Comparison of ENCODE assay signal across 14 cellular contexts in genomic region chr2:26767894-26768487, GRCh38. TPM values are rescaled to one million over a fixed set of nuclear protein-coding genes. Genes with fewer than 3 reads are reported as not detected.
DNase-seq lines count a peak whose midpoint lies in the region; TF ChIP-seq lines count a peak whose summit lies in the region.
"Had no signal": no experiment of that assay in that cellular context is flagged by ENCODE, and none has a peak within 500 bp of the region (broad histone marks: within the 10 kb centered on the region; RNA-seq: fewer than 3 reads in every experiment).

No MANE protein-coding gene starts in this region.

- intact Hi-C loops in prostate gland (cut with DNase I) = no loop called here

- H3K27me3 ChIP-seq in prostate gland (replicated peaks; ENCODE audit: insufficient read depth) = no peaks in the 10 kb centered on the region
- H3K27me3 ChIP-seq: SJCRH30 had no signal

- H3K4me3 ChIP-seq in coronary artery (no peak overlapping the region), prostate gland (no peak overlapping the region)
- H3K4me3 ChIP-seq: GM23338, SJCRH30 had no signal

- no peaks in the 10 kb centered on the region for H3K9me3 ChIP-seq in prostate gland
- H3K9me3 ChIP-seq: SJCRH30 had no signal

- TF ChIP-seq POLR2A in prostate gland (IDR thresholded peaks at IDR 0.05) = no peak

- in situ Hi-C loops in G401 (cut with HindIII; ENCODE audit: low sequenced_read_pairs) = no loop called here

- 93% methylated on average over 5 of the region's 5 CpGs for WGBS in prostate gland

- H3K27ac ChIP-seq in coronary artery (peak overlapping the region; percentile 53 to 79), prostate gland (peak overlapping the region; percentile 15 to 60)
- H3K27ac ChIP-seq: SJCRH30 had no signal

- peaks cover 37% of the 10 kb centered on the region for H3K4me1 ChIP-seq in prostate gland (replicated peaks)

- H3K36me3 ChIP-seq in prostate gland = no peaks in the 10 kb centered on the region

- no peak for TF ChIP-seq CTCF in coronary artery (IDR thresholded peaks at IDR 0.05)
- no peak for TF ChIP-seq CTCF in prostate gland (IDR thresholded peaks at IDR 0.05)

- DNase-seq in G401 (ENCODE audit: low spot score) = peak; percentile 44
- DNase-seq in NCI-H2196 (lab: John Stamatoyannopoulos, UW; ENCODE audit: unreplicated experiment) = peak; percentile 55
- DNase-seq in coronary artery (ENCODE audit: low spot score) = no peak
- peak; percentile 56 for DNase-seq in prostate gland (ENCODE audit: low spot score)
- DNase-seq in epidermal melanocyte (ENCODE audit: insufficient read length, low spot score) = no peak
- no peak for DNase-seq in activated CD4-positive, alpha-beta T cell treated with anti-CD3 and anti-CD28 coated beads, Interleukin-2, amount 50 U/mL, for 1 hour
- no peak for DNase-seq in anterior cingulate cortex (lab: John Stamatoyannopoulos, UW)
- no peak for DNase-seq in stimulated activated CD4-positive, alpha-beta T cell treated with anti-CD3 and anti-CD28 coated beads, Interleukin-12 subunit alpha, Interleukin-12 subunit beta, amount 100 ng/mL, for 4 hours
- DNase-seq: amniotic stem cell, DMS 273 treated with DMSO at 0.1 percent for 48 hours, nephron progenitor cell, SJCRH30 had no signal

RNA-seq across cellular contexts. Expression of gene SLC35F6, which starts 3.9 kb away (rescaled TPM):
- 15.8 and 27.5 TPM in 2 replicates for total RNA-seq in G401 (2014; rRNA removed; shearing (Covaris generic))
- 10 to 100 TPM; 56.6 to 58.6 TPM for total RNA-seq in prostate gland

RNA-seq across cellular contexts. Expression of gene CENPA, which starts 17.9 kb away (rescaled TPM):
- total RNA-seq in G401 (2014; rRNA removed; shearing (Covaris generic)) = 42.0 and 59.8 TPM in 2 replicates
- under 1 TPM; 0.23 to 0.68 TPM for total RNA-seq in prostate gland
- total RNA-seq: B cell had no signal

Comparison
In these comparisons a context has a peak if more than half of its experiments do, and no peak if none do; other contexts are left out.
1. DNase-seq: peak in G401 (single experiment), NCI-H2196 (single experiment) and prostate gland (single experiment); none in coronary artery (single experiment), epidermal melanocyte (single experiment), activated CD4-positive, alpha-beta T cell treated with anti-CD3 and anti-CD28 coated beads, Interleukin-2, amount 50 U/mL, for 1 hour (single experiment), anterior cingulate cortex (0 of 58) and stimulated activated CD4-positive, alpha-beta T cell treated with anti-CD3 and anti-CD28 coated beads, Interleukin-12 subunit alpha, Interleukin-12 subunit beta, amount 100 ng/mL, for 4 hours (single experiment).
2. RNA of gene CENPA, which starts 17.9 kb away (total RNA-seq): 42.0 to 59.8 TPM in G401; 0.23 to 0.68 TPM in prostate gland; every median in the first group is over 10 times any median in the second.